30 cellular contexts compared by ENCODE assay signal in the genomic region with DNA sequence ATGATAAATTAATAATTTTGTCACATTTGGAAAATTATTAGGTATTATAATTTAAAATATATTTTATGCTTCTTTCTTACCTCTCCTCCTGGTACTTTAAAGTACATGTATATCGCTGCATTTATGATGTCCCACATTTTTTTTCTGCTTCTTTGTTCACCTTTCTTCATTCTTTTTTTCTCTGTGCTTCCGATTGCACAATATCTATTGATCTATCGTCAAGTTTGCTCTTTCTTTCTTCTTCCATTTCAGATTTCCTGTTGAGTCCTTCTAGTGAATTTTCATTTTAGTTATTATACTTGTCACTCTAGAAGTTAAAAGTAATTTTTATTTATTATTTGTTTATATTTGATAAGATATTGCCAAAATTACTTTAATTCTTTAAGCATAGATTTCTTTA.
"Had no signal": no experiment of that assay in that cellular context is flagged by ENCODE, and none has a peak within 500 bp of the region (broad histone marks: within the 10 kb centered on the region; RNA-seq: fewer than 3 reads in every experiment).

No MANE protein-coding gene starts in this region.

- FAIRE-seq: urothelium cell line had no signal

- H3K9ac ChIP-seq: neural progenitor cell, parathyroid adenoma had no signal

- H3K27ac ChIP-seq: neural progenitor cell, ovary, parathyroid adenoma, psoas muscle, skin epidermis, spleen, suprapubic skin, thoracic aorta, thyroid gland, tibial nerve, upper lobe of left lung, vagina had no signal

- ATAC-seq: naive thymus-derived CD4-positive, alpha-beta T cell; natural killer cell; psoas muscle; right cardiac atrium; sciatic nerve; stimulated activated memory B cell treated with anti-CD40 and anti-IgM and Interleukin-4, amounts not matched to agents 10 μg/mL and 1 μg/mL and 100 μg/mL, for 72 hours; stimulated activated naive CD8-positive, alpha-beta T cell treated with anti-CD3 and anti-CD28 coated beads, Interleukin-15, amount 100 ng/mL, for 72 hours; stimulated activated naive CD8-positive, alpha-beta T cell treated with anti-CD3 and anti-CD28 coated beads, Interleukin-15, Interleukin-2, amounts not matched to agents 100 U/mL and 50 U/mL, for 24 hours had no signal

- H3K9me3 ChIP-seq: ovary, psoas muscle, suprapubic skin, thoracic aorta, thyroid gland, upper lobe of left lung, vagina had no signal

- DNase-seq: naive thymus-derived CD4-positive, alpha-beta T cell; natural killer cell; occipital lobe; ovary; posterior cingulate gyrus; psoas muscle; spleen; stimulated activated CD4-positive, alpha-beta T cell treated with anti-CD3 and anti-CD28 coated beads, Interleukin-12 subunit alpha, Interleukin-12 subunit beta, amount 100 ng/mL, for 4 hours; stimulated activated CD4-positive, alpha-beta T cell treated with anti-CD3 and anti-CD28 coated beads, Interleukin-1b, Interleukin-23, amount 100 ng/mL, for 48 hours; stimulated activated CD4-positive, alpha-beta T cell treated with anti-CD3 and anti-CD28 coated beads, Interleukin-4, amount 100 ng/mL, for 1 hour; stimulated activated CD4-positive, alpha-beta T cell treated with anti-CD3 and anti-CD28 coated beads, Interleukin-4, amount 100 ng/mL, for 4 hours; stimulated activated CD8-positive, alpha-beta memory T cell treated with anti-CD3 and anti-CD28 coated beads, Interleukin-4, amount 100 ng/mL, for 48 hours; stimulated activated naive CD4-positive, alpha-beta T cell; stimulated activated naive CD8-positive, alpha-beta T cell treated with anti-CD3 and anti-CD28 coated beads, Interleukin-15, amount 100 ng/mL, for 72 hours; stimulated activated naive CD8-positive, alpha-beta T cell treated with anti-CD3 and anti-CD28 coated beads, Interleukin-15, Interleukin-2, amounts not matched to agents 100 U/mL and 50 U/mL, for 24 hours; substantia nigra; thyroid gland; upper lobe of left lung had no signal

- H3K36me3 ChIP-seq: neural progenitor cell, ovary, spleen, suprapubic skin, thoracic aorta, thyroid gland, tibial nerve, upper lobe of left lung, vagina had no signal

- H3K4me3 ChIP-seq: neural progenitor cell, ovary, psoas muscle, skin epidermis, smooth muscle cell, spleen, suprapubic skin, thoracic aorta, thyroid gland, tibial nerve, upper lobe of left lung, vagina had no signal

- H2AFZ ChIP-seq: neural progenitor cell, parathyroid adenoma had no signal

- H3K4me1 ChIP-seq: neural progenitor cell, parathyroid adenoma, psoas muscle, spleen, suprapubic skin, thyroid gland, tibial nerve, upper lobe of left lung, vagina had no signal

- H3K27me3 ChIP-seq: neural progenitor cell, ovary, spleen, suprapubic skin, thyroid gland, tibial nerve, upper lobe of left lung, vagina had no signal

- H3K79me2 ChIP-seq: parathyroid adenoma had no signal

- H3K4me2 ChIP-seq: neural progenitor cell, smooth muscle cell had no signal
